ENCODE assay signal across 8 cellular contexts in the genomic region with DNA sequence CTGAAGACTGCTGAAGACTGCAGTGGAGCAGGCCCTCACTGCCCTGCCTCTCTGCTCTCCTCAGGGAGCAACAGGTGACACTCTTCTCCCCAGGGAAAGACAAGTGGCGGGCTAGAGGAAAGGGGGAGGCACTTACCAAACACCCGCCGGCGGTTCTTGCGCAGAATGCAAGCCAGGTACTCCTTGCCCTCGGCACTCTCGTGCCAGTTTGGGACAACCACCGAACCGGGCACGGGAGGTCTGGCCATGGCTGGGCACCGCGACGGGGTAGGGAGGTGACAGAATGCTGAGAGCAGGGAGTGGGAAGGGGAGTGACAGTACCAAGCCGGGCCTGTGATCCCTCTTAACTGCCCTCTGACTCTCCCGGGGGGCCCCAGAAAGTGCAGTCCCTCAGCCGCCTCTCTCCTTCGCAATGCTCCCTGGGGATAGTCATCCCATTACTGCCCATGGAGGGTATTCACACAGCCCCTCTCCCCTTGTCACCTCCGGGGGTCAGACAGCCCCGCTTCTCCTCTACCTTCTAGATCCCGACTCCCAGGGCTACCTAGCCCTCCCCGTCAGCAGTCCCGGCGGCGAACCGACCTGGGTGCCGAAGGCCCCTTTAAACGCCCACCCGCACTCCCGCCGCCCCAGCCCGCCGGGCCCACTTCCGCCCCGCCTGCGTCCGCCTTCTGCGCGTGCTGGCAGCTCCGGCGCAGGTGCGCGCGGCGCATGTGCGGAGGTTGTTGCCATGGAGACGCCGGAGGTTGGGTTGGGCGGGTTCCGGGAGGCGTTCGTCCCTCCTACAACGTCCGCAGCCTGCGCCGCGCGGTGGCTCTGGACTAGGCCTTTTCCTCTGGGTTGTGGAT.
DNase-seq lines count a peak whose midpoint lies in the region; ATAC-seq lines count a peak whose summit lies in the region.

A gene with protein sequence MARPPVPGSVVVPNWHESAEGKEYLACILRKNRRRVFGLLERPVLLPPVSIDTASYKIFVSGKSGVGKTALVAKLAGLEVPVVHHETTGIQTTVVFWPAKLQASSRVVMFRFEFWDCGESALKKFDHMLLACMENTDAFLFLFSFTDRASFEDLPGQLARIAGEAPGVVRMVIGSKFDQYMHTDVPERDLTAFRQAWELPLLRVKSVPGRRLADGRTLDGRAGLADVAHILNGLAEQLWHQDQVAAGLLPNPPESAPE (minus strand): TSS at position 689 of the 848 bp plus-strand sequence. CDS start 441 bp downstream, at position 248.

- peak; percentile 97 for DNase-seq in AG08396 (ENCODE audit: low spot score)
- peak; percentile 86 for DNase-seq in NCI-H345 treated with DMSO at 0.1 percent for 48 hours (lab: John Stamatoyannopoulos, UW; ENCODE audit: unreplicated experiment)
- DNase-seq in activated CD4-positive, CD25-positive, alpha-beta regulatory T cell treated with anti-CD3 and anti-CD28 coated beads, Interleukin-2, amount 50 U/mL, for 72 hours: peak; percentile 97
- peak; percentile 53 to 65 for DNase-seq in cerebellar nuclear complex (lab: John Stamatoyannopoulos, UW)
- DNase-seq in kidney glomerular epithelial cell (lab: John Stamatoyannopoulos, UW): peak; percentile 84
- peak; percentile 89 to 93 for DNase-seq in stimulated activated CD4-positive, alpha-beta T cell treated with anti-CD3 and anti-CD28 coated beads, Interleukin-1b, Interleukin-23, amount 100 ng/mL, for 1 hour (ENCODE audit: low read depth in 2 of 2)

- ATAC-seq in GM19035 (IDR thresholded peaks at IDR 0.05; ENCODE audit: unreplicated experiment) (peak; percentile 83), HG03280 (IDR thresholded peaks at IDR 0.05; ENCODE audit: unreplicated experiment) (peak; percentile 84)

Comparison
In these comparisons a context has a peak if more than half of its experiments do, and no peak if none do; other contexts are left out.
1. Peak in every context shown above with its lines: DNase-seq and ATAC-seq.